Comparison of ENCODE assay signal across 8 cellular contexts in genomic region chr16:57485916-57486857, GRCh38. TPM values are rescaled to one million over a fixed set of nuclear protein-coding genes. Genes with fewer than 3 reads are reported as not detected.
A peak's percentile ranks its signal among the peaks of the same experiment; 100 is the strongest.
DNase-seq lines count a peak whose midpoint lies in the region; ATAC-seq lines count a peak whose summit lies in the region.

Gene DOK4, minus strand, starts transcription at chr16:57486493. Its CDS starts 6,986 bp downstream, at chr16:57479507.

- 3% methylated on average over 53 of the region's 73 CpGs for WGBS in mesenchymal stem cell

- H2BK15ac ChIP-seq in mesenchymal stem cell (ENCODE audit: low read depth, poor library complexity, severe bottlenecking) = peak within 1 kb of the TSS; percentile 99

- H3K27ac ChIP-seq in effector memory CD4-positive, alpha-beta T cell (ENCODE audit: insufficient read depth, low read length, poor library complexity, severe bottlenecking) = peak within 1 kb of the TSS; percentile 25
- no peak within 1 kb of the TSS for H3K27ac ChIP-seq in mesenchymal stem cell (ENCODE audit: low read length, poor library complexity, severe bottlenecking)

- H3K9me3 ChIP-seq in effector memory CD4-positive, alpha-beta T cell (ENCODE audit: control insufficient read depth, low read length) = no peaks in the 10 kb centered on the region
- no peaks in the 10 kb centered on the region for H3K9me3 ChIP-seq in mesenchymal stem cell (ENCODE audit: control insufficient read depth, low read length)

- H3K9ac ChIP-seq in mesenchymal stem cell (ENCODE audit: low read length) = peak within 1 kb of the TSS; percentile 89

- H3K23ac ChIP-seq in mesenchymal stem cell (ENCODE audit: low read length in 2 of 2) = peak within 1 kb of the TSS in 1 of 2 experiments; percentile 16

- no peak within 1 kb of the TSS for H2AK5ac ChIP-seq in mesenchymal stem cell (ENCODE audit: low read length, severe bottlenecking)

- peak within 1 kb of the TSS in 1 of 2 experiments; percentile 79 for H3K4ac ChIP-seq in mesenchymal stem cell (ENCODE audit: low read depth in 1 of 2, low read length in 2 of 2)

- peak within 1 kb of the TSS; percentile 51 to 93 for H2BK12ac ChIP-seq in mesenchymal stem cell (ENCODE audit: low read length in 2 of 2)

- ATAC-seq in GM18498 (IDR thresholded peaks at IDR 0.05; ENCODE audit: unreplicated experiment) (peak; percentile 88), HG03039 (IDR thresholded peaks at IDR 0.05; ENCODE audit: unreplicated experiment) (peak; percentile 92)

- no peaks in the 10 kb centered on the region for H3K27me3 ChIP-seq in effector memory CD4-positive, alpha-beta T cell (replicated peaks; ENCODE audit: control insufficient read depth, insufficient read depth, low read length, poor library complexity, severe bottlenecking)
- no peaks in the 10 kb centered on the region for H3K27me3 ChIP-seq in mesenchymal stem cell (ENCODE audit: control insufficient read depth in 1 of 2, insufficient read depth in 1 of 2, low read length in 2 of 2)

- peak within 1 kb of the TSS; percentile 99 for H4K8ac ChIP-seq in mesenchymal stem cell (ENCODE audit: low read length)

- DNase-seq in 8988T = peak; percentile 100
- peak; percentile 84 for DNase-seq in NCI-H69 (lab: John Stamatoyannopoulos, UW)
- peak; percentile 40 to 50 for DNase-seq in activated CD8-positive, alpha-beta memory T cell treated with anti-CD3 and anti-CD28 coated beads for 4 hours (ENCODE audit: low read depth in 2 of 2)
- DNase-seq in effector memory CD4-positive, alpha-beta T cell = peak; percentile 65 to 71 (median 66)
- DNase-seq in mesenchymal stem cell = peak; percentile 70
- DNase-seq in stimulated activated CD8-positive, alpha-beta memory T cell treated with anti-CD3 and anti-CD28 coated beads, Interleukin-12 subunit alpha, Interleukin-12 subunit beta, amount 100 ng/mL, for 24 hours (ENCODE audit: extremely low read depth) = peak; percentile 62

- H4K91ac ChIP-seq in mesenchymal stem cell (ENCODE audit: low read length) = peak within 1 kb of the TSS; percentile 92

- H3K4me1 ChIP-seq in effector memory CD4-positive, alpha-beta T cell (ENCODE audit: control insufficient read depth, insufficient read depth, low read length, poor library complexity, severe bottlenecking) = peaks cover 8% of the 10 kb centered on the region
- H3K4me1 ChIP-seq in mesenchymal stem cell (ENCODE audit: control insufficient read depth, insufficient read depth, low read depth, low read length) = peaks cover 27% of the 10 kb centered on the region

- peak within 1 kb of the TSS; percentile 93 for H3K4me2 ChIP-seq in mesenchymal stem cell (ENCODE audit: low read length, poor library complexity, severe bottlenecking)

- peaks cover 16% of the 10 kb centered on the region for H3K79me1 ChIP-seq in mesenchymal stem cell (replicated peaks; ENCODE audit: low read length, poor library complexity, severe bottlenecking)

- H2AFZ ChIP-seq in mesenchymal stem cell (ENCODE audit: low read depth, low read length) = peak within 1 kb of the TSS; percentile 83

- H3K18ac ChIP-seq in mesenchymal stem cell (ENCODE audit: low read depth in 1 of 2, low read length in 2 of 2) = peak within 1 kb of the TSS; percentile 81 to 90

- peak within 1 kb of the TSS in 1 of 2 experiments; percentile 85 for H3K14ac ChIP-seq in mesenchymal stem cell (ENCODE audit: low read length in 2 of 2)

- no peaks in the 10 kb centered on the region for H3K36me3 ChIP-seq in effector memory CD4-positive, alpha-beta T cell (ENCODE audit: control insufficient read depth, insufficient read depth, low read length)
- peaks cover 0 to 5% of the 10 kb centered on the region in 2 experiments for H3K36me3 ChIP-seq in mesenchymal stem cell (ENCODE audit: control insufficient read depth in 1 of 2, insufficient read depth in 2 of 2, low read depth in 1 of 2, low read length in 2 of 2)

- peak within 1 kb of the TSS; percentile 68 for H3K4me3 ChIP-seq in effector memory CD4-positive, alpha-beta T cell (ENCODE audit: insufficient read depth, low read depth, low read length, poor library complexity, severe bottlenecking)
- peak within 1 kb of the TSS; percentile 66 to 87 for H3K4me3 ChIP-seq in mesenchymal stem cell (ENCODE audit: insufficient read depth in 1 of 2, low read depth in 1 of 2, low read length in 2 of 2)

- no peak within 1 kb of the TSS for H2BK5ac ChIP-seq in mesenchymal stem cell (ENCODE audit: low read depth, low read length, poor library complexity, severe bottlenecking)

- peak within 1 kb of the TSS; percentile 65 for H2BK120ac ChIP-seq in mesenchymal stem cell (ENCODE audit: low read depth, low read length)

RNA-seq across cellular contexts. Expression of gene DOK4, which starts in this region (rescaled TPM):
- polyA plus RNA-seq in mesenchymal stem cell (2013, experiment 1 of 2) = 29.6 TPM
- 29.7 TPM for polyA plus RNA-seq in mesenchymal stem cell (2013, experiment 2 of 2)

Comparison
In these comparisons a context has a peak if more than half of its experiments do, and no peak if none do; other contexts are left out.
1. DNase-seq: peak in every context shown above with its lines; median percentile 100 in 8988T; 84 in NCI-H69; 70 in mesenchymal stem cell; 66 in effector memory CD4-positive, alpha-beta T cell; 62 in stimulated activated CD8-positive, alpha-beta memory T cell treated with anti-CD3 and anti-CD28 coated beads, Interleukin-12 subunit alpha, Interleukin-12 subunit beta, amount 100 ng/mL, for 24 hours; 45 in activated CD8-positive, alpha-beta memory T cell treated with anti-CD3 and anti-CD28 coated beads for 4 hours.